Comparison of ENCODE assay signal across 8 cellular contexts in the genomic region with DNA sequence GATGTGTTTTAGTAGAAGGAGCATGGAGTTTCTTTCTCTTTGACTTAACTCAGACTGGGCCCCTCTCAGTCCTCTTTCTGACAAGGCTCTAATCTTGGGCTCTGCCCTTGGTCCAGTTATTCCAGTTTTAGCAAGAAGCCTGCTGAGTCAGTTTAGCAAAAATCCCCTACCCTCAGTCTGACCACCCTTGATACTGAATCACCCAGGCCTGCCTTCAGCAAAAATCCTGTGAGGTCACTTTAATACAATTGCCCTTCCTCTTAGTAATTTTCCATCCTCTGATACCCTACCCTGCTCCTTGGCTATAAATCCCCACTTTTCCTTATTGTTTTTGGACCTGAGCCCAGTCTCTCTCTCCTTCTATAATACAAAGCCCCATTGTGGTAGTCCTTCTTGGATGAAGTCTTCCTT.
A peak's percentile ranks its signal among the peaks of the same experiment; 100 is the strongest.
DNase-seq lines count a peak whose midpoint lies in the region; ATAC-seq and TF ChIP-seq lines count a peak whose summit lies in the region.
"Had no signal": no experiment of that assay in that cellular context is flagged by ENCODE, and none has a peak within 500 bp of the region (broad histone marks: within the 10 kb centered on the region; RNA-seq: fewer than 3 reads in every experiment).

No MANE protein-coding gene starts in this region.

- CTCF ChIA-PET in HEK293 (lab: Yijun Ruan, JAX): no interaction called here

- H4K20me1 ChIP-seq in smooth muscle cell (ENCODE audit: low read depth): no peaks in the 10 kb centered on the region

- H3K27me3 ChIP-seq in smooth muscle cell (ENCODE audit: low read depth): no peaks in the 10 kb centered on the region

- in situ Hi-C loops in SK-MEL-5 (cut with HindIII; ENCODE audit: low pct_unique_long_range_greater_than_20kb, low sequenced_read_pairs): no loop called here

- H3K4me3 ChIP-seq in HEK293 (ENCODE audit: low read depth, low read length): no peak overlapping the region
- no peak overlapping the region for H3K4me3 ChIP-seq in fibroblast of the aortic adventitia (ENCODE audit: low read depth, low read length)
- H3K4me3 ChIP-seq in smooth muscle cell: no peak overlapping the region

- H3K79me2 ChIP-seq in smooth muscle cell (ENCODE audit: low read depth): no peaks in the 10 kb centered on the region

- ATAC-seq in HG02970 (IDR thresholded peaks at IDR 0.05; ENCODE audit: low FRiP score, unreplicated experiment): no peak

- H2AFZ ChIP-seq in smooth muscle cell (ENCODE audit: low read depth): peak overlapping the region; percentile 85

- H3K9ac ChIP-seq in smooth muscle cell (ENCODE audit: low read depth): peak overlapping the region; percentile 78

- H3K4me1 ChIP-seq in HEK293 (ENCODE audit: control insufficient read depth, insufficient read depth, low read length) (no peaks in the 10 kb centered on the region), smooth muscle cell (ENCODE audit: low read depth) (no peaks in the 10 kb centered on the region)

- peak overlapping the region; percentile 77 for H3K4me2 ChIP-seq in smooth muscle cell

- no peaks in the 10 kb centered on the region for H3F3A ChIP-seq in smooth muscle cell (ENCODE audit: low read depth)

- TF ChIP-seq CTCF in HEK293 (tag by site-specific recombination; IDR thresholded peaks at IDR 0.05) (no peak), fibroblast of the aortic adventitia (IDR thresholded peaks at IDR 0.05; ENCODE audit: insufficient read depth, low read length) (no peak), smooth muscle cell (IDR thresholded peaks at IDR 0.05; ENCODE audit: borderline replicate concordance, insufficient read depth, poor library complexity, severe bottlenecking) (no peak)

- H3K9me3 ChIP-seq in HEK293 (ENCODE audit: control insufficient read depth, insufficient read depth, low read depth, low read length) (no peaks in the 10 kb centered on the region), smooth muscle cell (replicated peaks; ENCODE audit: low read depth) (no peaks in the 10 kb centered on the region)

- H3K36me3 ChIP-seq in HEK293 (ENCODE audit: control insufficient read depth in 2 of 2, insufficient read depth in 1 of 2, low read length in 2 of 2): no peaks in the 10 kb centered on the region
- no peaks in the 10 kb centered on the region for H3K36me3 ChIP-seq in smooth muscle cell (ENCODE audit: low read depth)

- H3K27ac ChIP-seq in HEK293 (ENCODE audit: extremely low read depth, low read depth, low read length) (peak overlapping the region; percentile 13; the same call in 1 of the 2 replicates), smooth muscle cell (ENCODE audit: low read depth) (peak overlapping the region; percentile 97)

- POLR2A ChIA-PET in HEK293 (lab: Yijun Ruan, JAX): no interaction called here

- DNase-seq in SK-MEL-5 (ENCODE audit: low read depth, low spot score) (peak; percentile 37), fibroblast of the aortic adventitia (ENCODE audit: low read depth) (peak; percentile 96), smooth muscle cell (lab: John Stamatoyannopoulos, UW; ENCODE audit: unreplicated experiment) (no peak), NCI-H1930 (lab: John Stamatoyannopoulos, UW) (no peak)
- DNase-seq in stimulated activated CD4-positive, alpha-beta T cell treated with anti-CD3 and anti-CD28 coated beads, Interleukin-2, amount 100 ng/mL, for 24 hours: no peak
- DNase-seq: NCI-H2081 treated with DMSO at 0.1 percent for 48 hours had no signal

TF ChIP-seq in HEK293, 187 proteins besides CTCF, POLR2A, EP300 and RAD21:
- TF ChIP-seq ZNF223 (tag by site-specific recombination; IDR thresholded peaks at IDR 0.05) (no peak), FEZF1 (tag by site-specific recombination; IDR thresholded peaks at IDR 0.05) (no peak), TRIM28 (IDR thresholded peaks at IDR 0.05; ENCODE audit: borderline replicate concordance, low read length) (0 out of 2 replicates have a peak, but pooled peaks have one; percentile 82), KLF10 (tag by site-specific recombination; IDR thresholded peaks at IDR 0.05) (no peak), HOXD13 (CRISPR knock-in tag; IDR thresholded peaks at IDR 0.05; ENCODE audit: borderline replicate concordance) (peak; percentile 14; the same call in 1 of the 2 replicates), ZNF184 (tag by site-specific recombination; IDR thresholded peaks at IDR 0.05) (no peak), MZF1 (tag by site-specific recombination; IDR thresholded peaks at IDR 0.05; ENCODE audit: borderline replicate concordance) (peak; percentile 85), ZNF239 (tag by site-specific recombination; IDR thresholded peaks at IDR 0.05) (no peak), ZSCAN23 (tag by site-specific recombination; IDR thresholded peaks at IDR 0.05) (no peak)
- TF ChIP-seq, protein P1, sequence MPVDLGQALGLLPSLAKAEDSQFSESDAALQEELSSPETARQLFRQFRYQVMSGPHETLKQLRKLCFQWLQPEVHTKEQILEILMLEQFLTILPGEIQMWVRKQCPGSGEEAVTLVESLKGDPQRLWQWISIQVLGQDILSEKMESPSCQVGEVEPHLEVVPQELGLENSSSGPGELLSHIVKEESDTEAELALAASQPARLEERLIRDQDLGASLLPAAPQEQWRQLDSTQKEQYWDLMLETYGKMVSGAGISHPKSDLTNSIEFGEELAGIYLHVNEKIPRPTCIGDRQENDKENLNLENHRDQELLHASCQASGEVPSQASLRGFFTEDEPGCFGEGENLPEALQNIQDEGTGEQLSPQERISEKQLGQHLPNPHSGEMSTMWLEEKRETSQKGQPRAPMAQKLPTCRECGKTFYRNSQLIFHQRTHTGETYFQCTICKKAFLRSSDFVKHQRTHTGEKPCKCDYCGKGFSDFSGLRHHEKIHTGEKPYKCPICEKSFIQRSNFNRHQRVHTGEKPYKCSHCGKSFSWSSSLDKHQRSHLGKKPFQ (tag by site-specific recombination; IDR thresholded peaks at IDR 0.05): no peak

Comparison
In these comparisons a context has a peak if more than half of its experiments do, and no peak if none do; other contexts are left out.
1. DNase-seq: peak in SK-MEL-5 (single experiment) and fibroblast of the aortic adventitia (single experiment); none in smooth muscle cell (single experiment), NCI-H1930 (0 of 2) and stimulated activated CD4-positive, alpha-beta T cell treated with anti-CD3 and anti-CD28 coated beads, Interleukin-2, amount 100 ng/mL, for 24 hours (0 of 2).